ENCODE assay signal across 8 cellular contexts in genomic region chr1:220272047-220272840, GRCh38. TPM values are rescaled to one million over a fixed set of nuclear protein-coding genes. Genes with fewer than 3 reads are reported as not detected.
DNase-seq lines count a peak whose midpoint lies in the region; ATAC-seq, FAIRE-seq and TF ChIP-seq lines count a peak whose summit lies in the region.

Gene RAB3GAP2, minus strand, starts transcription at chr1:220272453. Its CDS starts 116 bp downstream, at chr1:220272337.

- no peaks in the 10 kb centered on the region for H3K27me3 ChIP-seq in adipocyte (replicated peaks; ENCODE audit: control insufficient read depth, insufficient read depth, low read length)
- peaks cover 0 to 1% (median 0%) of the 10 kb centered on the region in 9 donors for H3K27me3 ChIP-seq in heart left ventricle
- no peaks in the 10 kb centered on the region for H3K27me3 ChIP-seq in upper lobe of left lung

- WGBS in heart left ventricle, 4 donors = 0 to 2% (median 0%) methylated on average over 24 to 49 of the region's 49 CpGs
- WGBS in upper lobe of left lung, 2 donors = 0 to 1% methylated on average over 31 to 37 of the region's 49 CpGs

- TF ChIP-seq POLR2A in GM12891 (IDR thresholded peaks at IDR 0.05; ENCODE audit: low read depth, low read length) (peak; percentile 92), heart left ventricle (IDR thresholded peaks at IDR 0.05) (peak in 1 of 2 donors; percentile 63), upper lobe of left lung (IDR thresholded peaks at IDR 0.05) (peak in 3 of 4 donors; percentile 61 to 81 (median 75))

- H3K4me3 ChIP-seq in adipocyte (ENCODE audit: low read length) (peak within 1 kb of the TSS; percentile 99), heart left ventricle (peak within 1 kb of the TSS; percentile 65 to 97 (median 92)), upper lobe of left lung (peak within 1 kb of the TSS; percentile 61 to 95 (median 88))

- ATAC-seq in HG02798 (IDR thresholded peaks at IDR 0.05; ENCODE audit: poor library complexity, unreplicated experiment) (peak; percentile 97), heart left ventricle (peak; percentile 95 to 99 (median 99)), upper lobe of left lung (ENCODE audit: low FRiP score in 2 of 2) (peak; percentile 97 to 99)

- H3K9me3 ChIP-seq in adipocyte (ENCODE audit: control insufficient read depth, low read length) (no peaks in the 10 kb centered on the region), heart left ventricle (no peaks in the 10 kb centered on the region), upper lobe of left lung (no peaks in the 10 kb centered on the region)

- FAIRE-seq in GM12891 (lab: Jason Lieb, UNC) = peak; percentile 99

- peak in 1 of 4 donors; percentile 33 for TF ChIP-seq EP300 in upper lobe of left lung (IDR thresholded peaks at IDR 0.05)

- H3K4me1 ChIP-seq in adipocyte (ENCODE audit: control insufficient read depth, insufficient read depth, low read length) = peaks cover 43% of the 10 kb centered on the region
- peaks cover 0 to 40% (median 16%) of the 10 kb centered on the region in 12 donors for H3K4me1 ChIP-seq in heart left ventricle
- peaks cover 25 to 35% (median 28%) of the 10 kb centered on the region in 4 donors for H3K4me1 ChIP-seq in upper lobe of left lung

- TF ChIP-seq CTCF in heart left ventricle (IDR thresholded peaks at IDR 0.05) (peak in 1 of 12 donors; percentile 1), upper lobe of left lung (IDR thresholded peaks at IDR 0.05) (peak in 1 of 6 experiments; percentile 18)

- peak within 1 kb of the TSS; percentile 99 for H3K9ac ChIP-seq in adipocyte (ENCODE audit: low read length)

- peak; percentile 87 for DNase-seq in GM12891 (ENCODE audit: insufficient read length, low spot score)
- peak; percentile 90 for DNase-seq in NCI-H1417 treated with DMSO at 0.1 percent for 48 hours (lab: John Stamatoyannopoulos, UW)
- DNase-seq in SW 1271 (lab: John Stamatoyannopoulos, UW) = peak; percentile 68 to 86
- DNase-seq in adipocyte (ENCODE audit: low read depth) = peak; percentile 97
- peak; percentile 96 to 98 (median 97) for DNase-seq in heart left ventricle
- peak; percentile 88 to 98 (median 93) for DNase-seq in posterior cingulate gyrus
- peak; percentile 97 to 99 for DNase-seq in upper lobe of left lung

- intact Hi-C loops in heart left ventricle (cut with DNase I) (loop anchor here in 2 of 10 donors (5.0 to 10.0 kb wide), 2 partner anchors 35 to 473 kb away; partner anchors contain the start of gene MTARC2 (in 1 of the 2)), posterior cingulate gyrus (cut with DNase I) (loop anchor here (5.0 kb wide), 2 partner anchors 180 to 1100 kb away; partner anchors contain the start of genes IARS2 and LYPLAL1)

- H3K36me3 ChIP-seq in adipocyte (ENCODE audit: control insufficient read depth, insufficient read depth, low read length, severe bottlenecking) (peaks cover 11% of the 10 kb centered on the region), heart left ventricle (peaks cover 0 to 22% (median 4%) of the 10 kb centered on the region in 9 donors), upper lobe of left lung (peaks cover 0 to 6% (median 4%) of the 10 kb centered on the region in 4 donors)

- H3K27ac ChIP-seq in heart left ventricle (peak within 1 kb of the TSS; percentile 66 to 93 (median 88)), upper lobe of left lung (peak within 1 kb of the TSS; percentile 88 to 94 (median 93))

TF ChIP-seq in GM12891, 5 proteins besides CTCF, POLR2A, EP300 and RAD21:
- TF ChIP-seq TAF1 (IDR thresholded peaks at IDR 0.05; ENCODE audit: low read depth, low read length) (peak; percentile 50), POLR2AphosphoS5 (IDR thresholded peaks at IDR 0.05; ENCODE audit: low read depth, low read length) (peak; percentile 94), PAX5 (IDR thresholded peaks at IDR 0.05; ENCODE audit: insufficient read depth, low read length, severe bottlenecking) (no peak), SPI1 (IDR thresholded peaks at IDR 0.05; ENCODE audit: low read depth, low read length) (peak; percentile 75), POU2F2 (IDR thresholded peaks at IDR 0.05; ENCODE audit: low read depth, low read length) (peak; percentile 33; the same call in 1 of the 2 replicates)

RNA-seq across cellular contexts. Expression of gene RAB3GAP2, which starts in this region (rescaled TPM):
- 14.1 TPM for polyA plus RNA-seq in GM12891 (2012; ENCODE audit: low read depth, missing spikeins)
- total RNA-seq in heart left ventricle (10 to 100 TPM; 13.8 to 39.3 (median 28.9) TPM), upper lobe of left lung (10 to 100 TPM in 5 of 6 donors, 1 to 10 TPM in 1; 9.1 to 35.8 (median 27.1) TPM)
- 10 to 100 TPM in 1 of 2 donors, 1 to 10 TPM in 1; 6.5 to 11.7 TPM for polyA plus RNA-seq in heart left ventricle

Comparison
In these comparisons a context has a peak if more than half of its experiments do, and no peak if none do; other contexts are left out.
1. Peak in every context shown above with its lines: DNase-seq, ATAC-seq, H3K4me3 ChIP-seq and H3K27ac ChIP-seq.